8 cellular contexts compared by ENCODE assay signal in genomic region chr1:32989160-32989894, GRCh38.
DNase-seq lines count a peak whose midpoint lies in the region; ATAC-seq and TF ChIP-seq lines count a peak whose summit lies in the region.

No MANE protein-coding gene starts in this region.

- H3K27ac ChIP-seq in layer of hippocampus (ENCODE audit: low read depth, low read length), result peak overlapping the region; percentile 39

- H3K27me3 ChIP-seq in layer of hippocampus (ENCODE audit: control insufficient read depth, insufficient read depth, low read length), result no peaks in the 10 kb centered on the region

- TF ChIP-seq CTCF in astrocyte of the spinal cord (IDR thresholded peaks at IDR 0.05; ENCODE audit: low read depth, low read length), result no peak

- H3K4me1 Mint-ChIP-seq in stimulated activated naive B cell treated with anti-CD40 and anti-IgM and Interleukin-4, amounts not matched to agents 10 μg/mL and 1 μg/mL and 100 μg/mL, for 72 hours, result peaks cover 65 to 89% of the 10 kb centered on the region in 2 donors

- in situ Hi-C loops in astrocyte of the spinal cord (cut with HindIII; ENCODE audit: low sequenced_read_pairs), result no loop called here

- peak overlapping the region; percentile 91 for H3K27ac Mint-ChIP-seq in stimulated activated naive B cell treated with anti-CD40 and anti-IgM and Interleukin-4, amounts not matched to agents 10 μg/mL and 1 μg/mL and 100 μg/mL, for 72 hours

- H3K4me3 Mint-ChIP-seq in stimulated activated naive B cell treated with anti-CD40 and anti-IgM and Interleukin-4, amounts not matched to agents 10 μg/mL and 1 μg/mL and 100 μg/mL, for 72 hours, result peak overlapping the region; percentile 42 to 60

- H3K27me3 Mint-ChIP-seq in stimulated activated naive B cell treated with anti-CD40 and anti-IgM and Interleukin-4, amounts not matched to agents 10 μg/mL and 1 μg/mL and 100 μg/mL, for 72 hours, result no peaks in the 10 kb centered on the region

- H3K4me3 ChIP-seq in astrocyte of the spinal cord (ENCODE audit: low read depth, low read length), result no peak overlapping the region

- no peaks in the 10 kb centered on the region for H3K9me3 Mint-ChIP-seq in stimulated activated naive B cell treated with anti-CD40 and anti-IgM and Interleukin-4, amounts not matched to agents 10 μg/mL and 1 μg/mL and 100 μg/mL, for 72 hours

- peak; percentile 9 to 17 for ATAC-seq in stimulated activated naive B cell treated with anti-CD40 and anti-IgM and Interleukin-4, amounts not matched to agents 10 μg/mL and 1 μg/mL and 100 μg/mL, for 72 hours (replicated peaks)
- no peak for ATAC-seq in GM21529 (IDR thresholded peaks at IDR 0.05; ENCODE audit: unreplicated experiment)
- no peak for ATAC-seq in GM18511 (IDR thresholded peaks at IDR 0.05; ENCODE audit: unreplicated experiment)

- peaks cover 0 to 3% of the 10 kb centered on the region in 2 donors for H3K36me3 Mint-ChIP-seq in stimulated activated naive B cell treated with anti-CD40 and anti-IgM and Interleukin-4, amounts not matched to agents 10 μg/mL and 1 μg/mL and 100 μg/mL, for 72 hours

- DNase-seq in EH (ENCODE audit: low read depth), result peak; percentile 96
- DNase-seq in NOMO-1 treated with DMSO at 0.1 percent for 48 hours (lab: John Stamatoyannopoulos, UW; ENCODE audit: unreplicated experiment), result peak; percentile 81
- DNase-seq in astrocyte of the spinal cord (ENCODE audit: low read depth, low spot score), result peak; percentile 98
- DNase-seq in stimulated activated naive B cell treated with anti-CD40 and anti-IgM and Interleukin-4, amounts not matched to agents 10 μg/mL and 1 μg/mL and 100 μg/mL, for 72 hours, result peak; percentile 66
- DNase-seq in NCI-H1048 (lab: John Stamatoyannopoulos, UW), result no peak

Comparison
In these comparisons a context has a peak if more than half of its experiments do, and no peak if none do; other contexts are left out.
1. ATAC-seq: peak in stimulated activated naive B cell treated with anti-CD40 and anti-IgM and Interleukin-4, amounts not matched to agents 10 μg/mL and 1 μg/mL and 100 μg/mL, for 72 hours (2 of 2); none in GM21529 (single experiment) and GM18511 (single experiment).